Comparison of ENCODE assay signal across 20 cellular contexts in genomic region chr19:49415102-49415809, GRCh38. TPM values are rescaled to one million over a fixed set of nuclear protein-coding genes. Genes with fewer than 3 reads are reported as not detected.
A peak's percentile ranks its signal among the peaks of the same experiment; 100 is the strongest.
DNase-seq lines count a peak whose midpoint lies in the region; ATAC-seq and TF ChIP-seq lines count a peak whose summit lies in the region.
"Had no signal": no experiment of that assay in that cellular context is flagged by ENCODE, and none has a peak within 500 bp of the region (broad histone marks: within the 10 kb centered on the region; RNA-seq: fewer than 3 reads in every experiment).

No MANE protein-coding gene starts in this region.

- DNase-seq in BE2C = peak; percentile 64
- DNase-seq in OCI-LY7 (ENCODE audit: low spot score) = peak; percentile 19
- no peak for DNase-seq in left lung
- DNase-seq in COR-L47 (lab: John Stamatoyannopoulos, UW) = no peak
- no peak for DNase-seq in WERI-Rb-1
- DNase-seq: ACHN; activated CD8-positive, alpha-beta T cell treated with anti-CD3 and anti-CD28 coated beads for 36 hours; amniotic stem cell; mesenchymal stem cell; MM.1S; NCI-H748 treated with DMSO at 0.1 percent for 48 hours; sigmoid colon; trophoblast cell had no signal

- H3K9me3 ChIP-seq in BE2C (no peaks in the 10 kb centered on the region), OCI-LY7 (ENCODE audit: low read length) (no peaks in the 10 kb centered on the region), left lung (no peaks in the 10 kb centered on the region), WERI-Rb-1 (ENCODE audit: severe bottlenecking) (no peaks in the 10 kb centered on the region)
- H3K9me3 ChIP-seq: neutrophil, sigmoid colon had no signal

- H3K9me2 ChIP-seq in OCI-LY7 (ENCODE audit: insufficient read depth, low read length) = no peaks in the 10 kb centered on the region

- intact Hi-C loops in OCI-LY7 (cut with micrococcal nuclease; ENCODE audit: unreplicated experiment) = no loop called here
- intact Hi-C loops in left lung (cut with DNase I) = no loop called here

- H3K4me2 ChIP-seq in OCI-LY7 (ENCODE audit: low read length) = peak overlapping the region; percentile 39; the same call in 1 of the 2 replicates

- H3K36me3 ChIP-seq in BE2C = no peaks in the 10 kb centered on the region
- H3K36me3 ChIP-seq in OCI-LY7 (ENCODE audit: insufficient read depth, low read length) = no peaks in the 10 kb centered on the region
- no peaks in the 10 kb centered on the region for H3K36me3 ChIP-seq in left lung
- no peaks in the 10 kb centered on the region for H3K36me3 ChIP-seq in WERI-Rb-1
- H3K36me3 ChIP-seq: neutrophil, sigmoid colon had no signal

- H3K27me3 ChIP-seq in BE2C (peaks cover 4% of the 10 kb centered on the region; the same call in 1 of the 2 replicates), left lung (peaks cover 7 to 47% of the 10 kb centered on the region in 2 donors), WERI-Rb-1 (ENCODE audit: insufficient read depth, low read depth, severe bottlenecking) (no peaks in the 10 kb centered on the region)

- peak; percentile 39 for ATAC-seq in GM18868 (IDR thresholded peaks at IDR 0.05; ENCODE audit: unreplicated experiment)
- peak; percentile 22 for ATAC-seq in left lung
- ATAC-seq in GM18517 (IDR thresholded peaks at IDR 0.05; ENCODE audit: unreplicated experiment) = no peak
- no peak for ATAC-seq in HG02885 (IDR thresholded peaks at IDR 0.05; ENCODE audit: poor library complexity, unreplicated experiment)
- ATAC-seq: activated CD8-positive, alpha-beta T cell treated with anti-CD3 and anti-CD28 coated beads for 36 hours had no signal

- POLR2A ChIA-PET in OCI-LY7 (lab: Charles Lee) = interaction anchor here (0.6 kb wide), 1 partner anchor 611 kb away, joined by 4 read pairs; no protein-coding TSS in a partner anchor

- peaks cover 19% of the 10 kb centered on the region for H3K4me1 ChIP-seq in BE2C
- H3K4me1 ChIP-seq in OCI-LY7 (ENCODE audit: insufficient read depth, low read length, poor library complexity, severe bottlenecking) = peaks cover 60% of the 10 kb centered on the region
- H3K4me1 ChIP-seq in left lung = no peaks in the 10 kb centered on the region
- H3K4me1 ChIP-seq: sigmoid colon had no signal

- TF ChIP-seq CTCF in BE2C (IDR thresholded peaks at IDR 0.05; ENCODE audit: low read depth, low read length) (no peak), OCI-LY7 (conservative IDR thresholded peaks at IDR 0.05; ENCODE audit: low read length) (no peak), left lung (IDR thresholded peaks at IDR 0.05) (no peak), WERI-Rb-1 (IDR thresholded peaks at IDR 0.05; ENCODE audit: low read depth, low read length) (no peak)

- peak overlapping the region; percentile 45 for H2AFZ ChIP-seq in OCI-LY7 (ENCODE audit: low read length)

- CTCF ChIA-PET in OCI-LY7 (lab: Charles Lee; ENCODE audit: unreplicated experiment) = no interaction called here

- no peaks in the 10 kb centered on the region for H4K20me1 ChIP-seq in OCI-LY7 (ENCODE audit: insufficient read depth, low read length)

- no TSS peak for BruUV-seq in OCI-LY7 (replicated peaks; lab: Mats Ljungman, UMichigan)

- H3K4me3 ChIP-seq in BE2C (ENCODE audit: low read depth, low read length) (no peak overlapping the region), OCI-LY7 (ENCODE audit: low read depth, low read length, poor library complexity, severe bottlenecking) (no peak overlapping the region), left lung (no peak overlapping the region), WERI-Rb-1 (ENCODE audit: low read depth, low read length) (no peak overlapping the region)
- H3K4me3 ChIP-seq: sigmoid colon had no signal

- no peaks in the 10 kb centered on the region for H3K79me2 ChIP-seq in OCI-LY7 (ENCODE audit: insufficient read depth, low read depth, low read length)

- H3K27ac ChIP-seq in OCI-LY7 (ENCODE audit: low read depth, low read length, poor library complexity, severe bottlenecking) = no peak overlapping the region
- H3K27ac ChIP-seq in left lung = no peak overlapping the region
- H3K27ac ChIP-seq in WERI-Rb-1 = no peak overlapping the region; the same call in 1 of the 2 replicates
- H3K27ac ChIP-seq: neutrophil, sigmoid colon, VCaP had no signal

RNA-seq across cellular contexts. Expression of gene PTH2, which starts 8.0 kb away (rescaled TPM):
- polyA plus RNA-seq in BE2C (2012; ENCODE audit: insufficient read depth, insufficient read length, low read depth) = not detected
- total RNA-seq in OCI-LY7 (2014; rRNA removed; shearing (Covaris generic)) = 0.66 TPM in 1 of 2 replicates, not detected in the other
- 1.7 TPM in 1 of 2 replicates, not detected in the other for total RNA-seq in OCI-LY7 (2022)
- total RNA-seq in left lung = not detected
- total RNA-seq: activated CD8-positive, alpha-beta T cell treated with anti-CD3 and anti-CD28 coated beads for 36 hours; cerebellum; RPMI7951; sigmoid colon had no signal
- polyA plus RNA-seq: sigmoid colon had no signal

RNA-seq across cellular contexts. Expression of gene GFY, which starts 9.9 kb away (rescaled TPM):
- polyA plus RNA-seq in BE2C (2012; ENCODE audit: insufficient read depth, insufficient read length, low read depth) = not detected
- total RNA-seq in OCI-LY7 (2014; rRNA removed; shearing (Covaris generic)) = not detected in 2 replicates
- not detected in 2 replicates for total RNA-seq in OCI-LY7 (2022)
- not detected for total RNA-seq in left lung
- total RNA-seq: activated CD8-positive, alpha-beta T cell treated with anti-CD3 and anti-CD28 coated beads for 36 hours; cerebellum; RPMI7951; sigmoid colon had no signal
- polyA plus RNA-seq: sigmoid colon had no signal

RNA-seq across cellular contexts. Expression of gene SLC17A7, which starts 26.1 kb away (rescaled TPM):
- not detected for polyA plus RNA-seq in BE2C (2012; ENCODE audit: insufficient read depth, insufficient read length, low read depth)
- 0.13 and 1.3 TPM in 2 replicates for total RNA-seq in OCI-LY7 (2014; rRNA removed; shearing (Covaris generic))
- total RNA-seq in OCI-LY7 (2022) (1.3 and 1.5 TPM in 2 replicates), left lung (under 1 TPM; 0.29 to 0.34 TPM)

RNA-seq across cellular contexts. Expression of gene KASH5, which starts 27.2 kb away (rescaled TPM):
- not detected for polyA plus RNA-seq in BE2C (2012; ENCODE audit: insufficient read depth, insufficient read length, low read depth)
- total RNA-seq in OCI-LY7 (2014; rRNA removed; shearing (Covaris generic)) = 12.0 and 15.9 TPM in 2 replicates
- total RNA-seq in OCI-LY7 (2022) (16.3 and 19.4 TPM in 2 replicates), left lung (1 to 10 TPM in 1 of 2 donors, under 1 TPM in 1; 0.84 to 3.6 TPM)
- total RNA-seq: cerebellum, RPMI7951, sigmoid colon had no signal

RNA-seq across cellular contexts. Expression of gene PIH1D1, which starts 36.4 kb away (rescaled TPM):
- polyA plus RNA-seq in BE2C (2012; ENCODE audit: insufficient read depth, insufficient read length, low read depth) = 99.9 TPM
- total RNA-seq in OCI-LY7 (2014; rRNA removed; shearing (Covaris generic)) = 114 and 117 TPM in 2 replicates
- total RNA-seq in OCI-LY7 (2022) = 93.2 and 95.5 TPM in 2 replicates
- 10 to 100 TPM; 54.4 to 78.5 TPM for total RNA-seq in left lung

Comparison
In these comparisons a context has a peak if more than half of its experiments do, and no peak if none do; other contexts are left out.
1. DNase-seq: peak in BE2C (single experiment) and OCI-LY7 (single experiment); none in left lung (0 of 2), COR-L47 (single experiment) and WERI-Rb-1 (single experiment).
2. ATAC-seq: peak in GM18868 (single experiment) and left lung (single experiment); none in GM18517 (single experiment) and HG02885 (single experiment).